Comparison of ENCODE assay signal across 8 cellular contexts in genomic region chr3:105369501-105370371, GRCh38. TPM values are rescaled to one million over a fixed set of nuclear protein-coding genes. Genes with fewer than 3 reads are reported as not detected.
DNase-seq lines count a peak whose midpoint lies in the region; ATAC-seq and TF ChIP-seq lines count a peak whose summit lies in the region.

No MANE protein-coding gene starts in this region.

- H3K27me3 Mint-ChIP-seq in T-helper 17 cell (peaks cover 12% of the 10 kb centered on the region), immature natural killer cell (ENCODE audit: low read depth in 3 of 3) (peaks cover 10 to 24% (median 19%) of the 10 kb centered on the region in 3 donors)

- DNase-seq in NCI-H2107 treated with DMSO at 0.1 percent for 48 hours (lab: John Stamatoyannopoulos, UW; ENCODE audit: unreplicated experiment) (peak; percentile 60), NCI-H2107 (lab: John Stamatoyannopoulos, UW) (no peak), NCI-H1105 (lab: John Stamatoyannopoulos, UW) (peak; percentile 58), T-helper 17 cell (peak; percentile 9 to 19 (median 14)), breast epithelium (ENCODE audit: low spot score in 2 of 2) (peak; percentile 56 to 66), immature natural killer cell (peak; percentile 23 to 36 (median 28))

- H3K36me3 Mint-ChIP-seq in T-helper 17 cell (ENCODE audit: low read depth) (no peaks in the 10 kb centered on the region), immature natural killer cell (no peaks in the 10 kb centered on the region)

- peaks cover 27% of the 10 kb centered on the region for H3K4me1 Mint-ChIP-seq in T-helper 17 cell
- peaks cover 36 to 52% of the 10 kb centered on the region in 2 donors for H3K4me1 Mint-ChIP-seq in immature natural killer cell

- peak overlapping the region; percentile 100 for H3K27ac Mint-ChIP-seq in T-helper 17 cell
- H3K27ac Mint-ChIP-seq in immature natural killer cell, result peak overlapping the region in 5 of 6 donors; percentile 22 to 86 (median 73)

- H3K27me3 ChIP-seq in breast epithelium, result no peaks in the 10 kb centered on the region
- H3K27me3 ChIP-seq in skeletal muscle satellite cell (ENCODE audit: control insufficient read depth, insufficient read depth, low read length), result no peaks in the 10 kb centered on the region

- TF ChIP-seq CTCF in breast epithelium (IDR thresholded peaks at IDR 0.05), result peak; percentile 49 to 54 (median 52)

- peak overlapping the region; percentile 93 for H3K4me2 ChIP-seq in skeletal muscle satellite cell (ENCODE audit: low read length)

- peak; percentile 17 for ATAC-seq in HG02678 (IDR thresholded peaks at IDR 0.05; ENCODE audit: unreplicated experiment)
- peak; percentile 12 for ATAC-seq in T-helper 17 cell

- H3K36me3 ChIP-seq in breast epithelium (no peaks in the 10 kb centered on the region), skeletal muscle satellite cell (ENCODE audit: insufficient read depth, low read length) (peaks cover 1% of the 10 kb centered on the region)

- H3K4me1 ChIP-seq in breast epithelium (no peaks in the 10 kb centered on the region), skeletal muscle satellite cell (ENCODE audit: control insufficient read depth, insufficient read depth, low read length) (peaks cover 27% of the 10 kb centered on the region)

- intact Hi-C loops in breast epithelium (cut with DNase I; ENCODE audit: low total_unique reads), result no loop called here

- TF ChIP-seq POLR2A in breast epithelium (IDR thresholded peaks at IDR 0.05), result no peak

- no peaks in the 10 kb centered on the region for H3K9me3 Mint-ChIP-seq in immature natural killer cell

- H3K4me3 ChIP-seq in breast epithelium (peak overlapping the region; percentile 72 to 81 (median 74)), skeletal muscle satellite cell (ENCODE audit: low read length) (peak overlapping the region; percentile 91)

- peak overlapping the region; percentile 94 for H3K9ac ChIP-seq in skeletal muscle satellite cell (ENCODE audit: low read depth, low read length)

- no peaks in the 10 kb centered on the region for H3K9me3 ChIP-seq in T-helper 17 cell (ENCODE audit: control insufficient read depth, low read length, poor library complexity, severe bottlenecking)
- no peaks in the 10 kb centered on the region for H3K9me3 ChIP-seq in breast epithelium
- H3K9me3 ChIP-seq in skeletal muscle satellite cell (replicated peaks; ENCODE audit: low read length), result no peaks in the 10 kb centered on the region

- H3K4me3 Mint-ChIP-seq in T-helper 17 cell, result peak overlapping the region; percentile 98
- peak overlapping the region; percentile 85 to 98 (median 89) for H3K4me3 Mint-ChIP-seq in immature natural killer cell

- H3K27ac ChIP-seq in breast epithelium, result peak overlapping the region; percentile 90 to 95

RNA-seq across cellular contexts. Expression of gene ALCAM, which starts 3.0 kb away (rescaled TPM):
- total RNA-seq in T-helper 17 cell, result 1 to 10 TPM; 8.4 TPM
- total RNA-seq in breast epithelium, result 100 to 1,000 TPM in 2 of 3 donors, 10 to 100 TPM in 1; 20.3 to 223 (median 118) TPM
- 1 to 10 TPM in 2 of 3 donors, under 1 TPM in 1; 0.72 to 4.9 (median 2.8) TPM for polyA plus RNA-seq in immature natural killer cell
- total RNA-seq in skeletal muscle satellite cell (2012; rRNA removed), result 89.5 and 158 TPM in 2 replicates
